ENCODE assay signal across 36 cellular contexts in the genomic region with DNA sequence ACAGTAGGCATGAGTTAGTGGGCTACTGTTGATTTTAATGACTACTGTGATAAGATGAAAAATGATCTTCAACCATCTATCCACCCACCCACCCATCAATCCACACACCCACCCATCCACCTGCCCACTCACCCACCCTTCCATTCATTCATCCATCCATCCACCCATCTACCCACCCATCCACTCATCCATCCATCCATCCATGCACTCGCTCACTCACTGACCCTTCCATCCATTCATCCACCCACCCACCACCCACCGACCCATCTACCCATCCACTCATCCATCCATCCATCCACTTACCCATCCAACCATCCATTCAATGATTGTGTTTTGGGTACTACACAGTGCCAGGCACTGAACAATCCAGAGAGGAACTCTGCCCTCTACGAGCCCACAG. TPM values are rescaled to one million over a fixed set of nuclear protein-coding genes. Genes with fewer than 3 reads are reported as not detected.
"Had no signal": no experiment of that assay in that cellular context is flagged by ENCODE, and none has a peak within 500 bp of the region (broad histone marks: within the 10 kb centered on the region; RNA-seq: fewer than 3 reads in every experiment).

No MANE protein-coding gene starts in this region.

- H3K9me3 ChIP-seq: adrenal gland, body of pancreas, breast epithelium had no signal

- H3K36me3 ChIP-seq: adrenal gland, brain microvascular endothelial cell, breast epithelium had no signal

- DNase-seq: activated B cell treated with CpG ODN at 0.5 μM for 24 hours; activated CD4-positive, alpha-beta memory T cell treated with anti-CD3 and anti-CD28 coated beads for 36 hours; activated CD4-positive, alpha-beta T cell treated with anti-CD3 and anti-CD28 coated beads for 4 hours; activated CD4-positive, alpha-beta T cell treated with anti-CD3 and anti-CD28 coated beads, Interleukin-2, amount 10 ng/mL, durations not matched to agents 24 days and 14 days; activated CD4-positive, alpha-beta T cell treated with anti-CD3 and anti-CD28 coated beads, Interleukin-2, amount 50 U/mL, for 1 hour; activated CD4-positive, alpha-beta T cell treated with anti-CD3 and anti-CD28 coated beads, Interleukin-2, amount 50 U/mL, for 4 hours; activated CD4-positive, CD25-positive, alpha-beta regulatory T cell treated with anti-CD3 and anti-CD28 coated beads, Interleukin-2, amount 50 U/mL, for 72 hours; activated CD8-positive, alpha-beta memory T cell treated with anti-CD3 and anti-CD28 coated beads, Interleukin-2, amount 50 U/mL, for 4 hours; activated CD8-positive, alpha-beta T cell treated with anti-CD3 and anti-CD28 coated beads for 36 hours; activated effector memory CD4-positive, alpha-beta T cell treated with anti-CD3 and anti-CD28 coated beads, Interleukin-2, amount 50 U/mL, for 16 hours; activated gamma-delta T cell treated with Interleukin-2 at 50 U/mL for 16 hours; activated naive CD4-positive, alpha-beta T cell; activated naive CD4-positive, alpha-beta T cell treated with anti-CD3 and anti-CD28 coated beads for 36 hours; activated naive CD4-positive, alpha-beta T cell treated with anti-CD3 and anti-CD28 coated beads, Interleukin-2, amount 50 U/mL, for 16 hours; activated naive CD8-positive, alpha-beta T cell treated with anti-CD3 and anti-CD28 coated beads for 36 hours; activated T-cell treated with anti-CD3 and anti-CD28 coated beads for 4 hours; activated T-cell treated with anti-CD3 and anti-CD28 coated beads, Interleukin-2, amount 50 U/mL, for 1 hour; activated T-cell treated with anti-CD3 and anti-CD28 coated beads, Interleukin-2, amount 50 U/mL, for 4 hours; activated T-cell treated with anti-CD3 and anti-CD28 coated beads, Interleukin-2, amount 50 U/mL, for 72 hours; adrenal gland; amniotic stem cell; body of pancreas; brain microvascular endothelial cell; caudate nucleus; cerebellar nuclear complex; T-helper 1 cell; T-helper 2 cell; T-helper 9 cell had no signal

- FAIRE-seq: astrocyte, TTC549 had no signal

- H3K4me3 ChIP-seq: adrenal gland, body of pancreas, breast epithelium had no signal

- ATAC-seq: activated CD8-positive, alpha-beta T cell treated with anti-CD3 and anti-CD28 coated beads for 36 hours; activated naive CD4-positive, alpha-beta T cell treated with anti-CD3 and anti-CD28 coated beads, Interleukin-2, amount 50 U/mL, for 72 hours; activated T-cell treated with anti-CD3 and anti-CD28 coated beads, Interleukin-2, amount 50 U/mL, for 4 hours; activated T-cell treated with anti-CD3 and anti-CD28 coated beads, Interleukin-2, amount 50 U/mL, for 72 hours; activated T-helper 17 cell treated with anti-CD3 and anti-CD28 coated beads, Interleukin-2, amount 50 U/mL, for 72 hours; body of pancreas had no signal

- H3K27ac ChIP-seq: adrenal gland, body of pancreas, brain microvascular endothelial cell, breast epithelium, VCaP had no signal

- H3K4me1 ChIP-seq: adrenal gland, body of pancreas, breast epithelium had no signal

RNA-seq across cellular contexts. Expression of gene ATP2B2, which starts 51.6 kb away (rescaled TPM):
- total RNA-seq: activated B cell treated with CpG ODN at 0.5 μM for 24 hours; activated CD4-positive, alpha-beta T cell treated with anti-CD3 and anti-CD28 coated beads, Interleukin-2, amount 10 ng/mL, durations not matched to agents 24 days and 14 days; activated CD8-positive, alpha-beta memory T cell treated with anti-CD3 and anti-CD28 coated beads for 36 hours; activated CD8-positive, alpha-beta T cell treated with anti-CD3 and anti-CD28 coated beads for 36 hours; activated naive CD4-positive, alpha-beta T cell treated with anti-CD3 and anti-CD28 coated beads for 36 hours; activated naive CD4-positive, alpha-beta T cell treated with anti-CD3 and anti-CD28 coated beads, Interleukin-2, amount 50 U/mL, for 72 hours; activated naive CD8-positive, alpha-beta T cell treated with anti-CD3 and anti-CD28 coated beads for 36 hours; activated T-cell treated with anti-CD3 and anti-CD28 coated beads, Interleukin-2, amount 50 U/mL, for 72 hours; activated T-helper 1 cell treated with anti-CD3 and anti-CD28 coated beads, Interleukin-12 subunit alpha, Interleukin-12 subunit beta, Interleukin-2, Interleukin-4 antibody, amounts not matched to agents 30 ng/mL and 10 ng/mL and 1 ng/mL, durations not matched to agents 14 hours and 24 hours and 36 hours; activated T-helper 17 cell treated with anti-CD3 and anti-CD28 coated beads, Interleukin-2, amount 50 U/mL, for 72 hours had no signal
